In the genomic region with DNA sequence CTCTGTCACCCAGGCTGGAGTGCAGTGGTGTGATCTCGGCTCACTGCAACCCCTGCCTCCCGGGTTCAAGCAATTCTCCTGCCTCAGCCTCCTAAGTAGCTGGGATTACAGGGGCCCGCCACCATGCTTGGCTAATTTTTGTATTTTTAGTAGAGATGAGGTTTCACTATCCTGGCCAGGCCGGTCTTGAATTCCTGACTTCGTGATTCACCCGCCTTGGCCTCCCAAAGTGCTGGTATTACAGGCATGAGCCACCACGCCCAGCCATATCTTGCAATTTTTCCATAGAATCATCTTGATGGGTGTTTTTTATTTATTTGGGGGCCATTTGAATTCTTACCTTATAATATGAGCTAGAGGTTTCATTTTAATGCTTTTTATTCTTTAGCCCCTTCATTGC, we compare ENCODE assay signal across 5 cellular contexts. TPM values are rescaled to one million over a fixed set of nuclear protein-coding genes. Genes with fewer than 3 reads are reported as not detected.
"Had no signal": no experiment of that assay in that cellular context is flagged by ENCODE, and none has a peak within 500 bp of the region (broad histone marks: within the 10 kb centered on the region; RNA-seq: fewer than 3 reads in every experiment).

No MANE protein-coding gene starts in this region.

RNA-seq across cellular contexts. Expression of a gene that starts 58.0 kb away (rescaled TPM):
- total RNA-seq: LHCN-M2, NCI-H460, OCI-LY7, PC-9, Right ventricle myocardium inferior had no signal
